1 cellular context compared by ENCODE assay signal in the genomic region with DNA sequence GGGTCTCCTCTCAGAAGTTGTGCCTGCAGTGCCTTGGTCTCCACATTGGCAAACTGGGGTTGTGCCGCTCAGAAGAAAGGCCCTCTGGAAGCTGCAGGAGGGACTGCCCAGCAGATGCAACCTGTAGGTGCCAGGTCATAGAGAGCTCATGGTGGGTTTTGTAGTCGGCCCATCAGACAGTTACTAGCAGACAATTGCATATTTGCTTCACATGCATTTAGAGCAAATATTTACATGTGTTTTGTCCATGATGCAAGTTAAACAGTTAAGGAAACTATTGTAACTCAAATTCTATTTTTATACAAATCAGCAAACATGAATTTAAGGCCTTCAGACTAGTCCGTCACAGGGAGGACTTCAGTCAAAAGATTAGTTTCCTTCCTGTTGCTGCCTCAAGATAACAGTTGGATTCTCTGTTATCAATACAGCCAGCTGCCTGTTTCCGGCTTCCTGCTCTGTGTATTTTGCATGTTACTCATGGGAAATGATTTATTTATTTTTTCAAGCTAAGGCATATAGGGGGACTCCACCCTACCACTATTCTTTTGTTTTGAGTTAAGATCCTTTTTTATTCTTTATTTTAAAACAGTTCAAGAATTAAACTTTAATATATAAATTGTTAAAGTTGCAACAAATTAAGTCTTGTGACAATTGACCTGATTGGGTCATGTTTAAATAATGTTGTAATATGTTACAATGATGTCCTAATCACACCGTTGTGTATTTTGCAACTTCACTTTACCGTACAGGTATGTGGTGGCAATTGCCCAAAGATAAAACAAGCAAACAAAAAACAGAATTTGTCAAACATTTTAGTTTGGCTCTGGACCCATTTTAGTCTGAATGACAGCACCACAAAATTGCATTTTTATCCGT.
TF ChIP-seq lines count a peak whose summit lies in the region.

No MANE protein-coding gene starts in this region.

TF ChIP-seq in HepG2, 621 proteins besides CTCF, POLR2A, EP300 and RAD21 (continued from another document and continues in another):
- TF ChIP-seq, protein P1, sequence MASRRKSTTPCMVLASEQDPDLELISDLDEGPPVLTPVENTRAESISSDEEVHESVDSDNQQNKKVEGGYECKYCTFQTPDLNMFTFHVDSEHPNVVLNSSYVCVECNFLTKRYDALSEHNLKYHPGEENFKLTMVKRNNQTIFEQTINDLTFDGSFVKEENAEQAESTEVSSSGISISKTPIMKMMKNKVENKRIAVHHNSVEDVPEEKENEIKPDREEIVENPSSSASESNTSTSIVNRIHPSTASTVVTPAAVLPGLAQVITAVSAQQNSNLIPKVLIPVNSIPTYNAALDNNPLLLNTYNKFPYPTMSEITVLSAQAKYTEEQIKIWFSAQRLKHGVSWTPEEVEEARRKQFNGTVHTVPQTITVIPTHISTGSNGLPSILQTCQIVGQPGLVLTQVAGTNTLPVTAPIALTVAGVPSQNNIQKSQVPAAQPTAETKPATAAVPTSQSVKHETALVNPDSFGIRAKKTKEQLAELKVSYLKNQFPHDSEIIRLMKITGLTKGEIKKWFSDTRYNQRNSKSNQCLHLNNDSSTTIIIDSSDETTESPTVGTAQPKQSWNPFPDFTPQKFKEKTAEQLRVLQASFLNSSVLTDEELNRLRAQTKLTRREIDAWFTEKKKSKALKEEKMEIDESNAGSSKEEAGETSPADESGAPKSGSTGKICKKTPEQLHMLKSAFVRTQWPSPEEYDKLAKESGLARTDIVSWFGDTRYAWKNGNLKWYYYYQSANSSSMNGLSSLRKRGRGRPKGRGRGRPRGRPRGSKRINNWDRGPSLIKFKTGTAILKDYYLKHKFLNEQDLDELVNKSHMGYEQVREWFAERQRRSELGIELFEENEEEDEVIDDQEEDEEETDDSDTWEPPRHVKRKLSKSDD (CRISPR knock-in tag; IDR thresholded peaks at IDR 0.05; ENCODE audit: low read depth), result no peak
- no peak for TF ChIP-seq PTBP1 (IDR thresholded peaks at IDR 0.05; ENCODE audit: low read depth, low read length, poor library complexity, severe bottlenecking)
- TF ChIP-seq TAF1 (CRISPR knock-in tag; IDR thresholded peaks at IDR 0.05), result no peak; the same call in 1 of the 2 replicates
- no peak for TF ChIP-seq ZNF207 (IDR thresholded peaks at IDR 0.05; ENCODE audit: borderline replicate concordance)
- TF ChIP-seq, protein P2, sequence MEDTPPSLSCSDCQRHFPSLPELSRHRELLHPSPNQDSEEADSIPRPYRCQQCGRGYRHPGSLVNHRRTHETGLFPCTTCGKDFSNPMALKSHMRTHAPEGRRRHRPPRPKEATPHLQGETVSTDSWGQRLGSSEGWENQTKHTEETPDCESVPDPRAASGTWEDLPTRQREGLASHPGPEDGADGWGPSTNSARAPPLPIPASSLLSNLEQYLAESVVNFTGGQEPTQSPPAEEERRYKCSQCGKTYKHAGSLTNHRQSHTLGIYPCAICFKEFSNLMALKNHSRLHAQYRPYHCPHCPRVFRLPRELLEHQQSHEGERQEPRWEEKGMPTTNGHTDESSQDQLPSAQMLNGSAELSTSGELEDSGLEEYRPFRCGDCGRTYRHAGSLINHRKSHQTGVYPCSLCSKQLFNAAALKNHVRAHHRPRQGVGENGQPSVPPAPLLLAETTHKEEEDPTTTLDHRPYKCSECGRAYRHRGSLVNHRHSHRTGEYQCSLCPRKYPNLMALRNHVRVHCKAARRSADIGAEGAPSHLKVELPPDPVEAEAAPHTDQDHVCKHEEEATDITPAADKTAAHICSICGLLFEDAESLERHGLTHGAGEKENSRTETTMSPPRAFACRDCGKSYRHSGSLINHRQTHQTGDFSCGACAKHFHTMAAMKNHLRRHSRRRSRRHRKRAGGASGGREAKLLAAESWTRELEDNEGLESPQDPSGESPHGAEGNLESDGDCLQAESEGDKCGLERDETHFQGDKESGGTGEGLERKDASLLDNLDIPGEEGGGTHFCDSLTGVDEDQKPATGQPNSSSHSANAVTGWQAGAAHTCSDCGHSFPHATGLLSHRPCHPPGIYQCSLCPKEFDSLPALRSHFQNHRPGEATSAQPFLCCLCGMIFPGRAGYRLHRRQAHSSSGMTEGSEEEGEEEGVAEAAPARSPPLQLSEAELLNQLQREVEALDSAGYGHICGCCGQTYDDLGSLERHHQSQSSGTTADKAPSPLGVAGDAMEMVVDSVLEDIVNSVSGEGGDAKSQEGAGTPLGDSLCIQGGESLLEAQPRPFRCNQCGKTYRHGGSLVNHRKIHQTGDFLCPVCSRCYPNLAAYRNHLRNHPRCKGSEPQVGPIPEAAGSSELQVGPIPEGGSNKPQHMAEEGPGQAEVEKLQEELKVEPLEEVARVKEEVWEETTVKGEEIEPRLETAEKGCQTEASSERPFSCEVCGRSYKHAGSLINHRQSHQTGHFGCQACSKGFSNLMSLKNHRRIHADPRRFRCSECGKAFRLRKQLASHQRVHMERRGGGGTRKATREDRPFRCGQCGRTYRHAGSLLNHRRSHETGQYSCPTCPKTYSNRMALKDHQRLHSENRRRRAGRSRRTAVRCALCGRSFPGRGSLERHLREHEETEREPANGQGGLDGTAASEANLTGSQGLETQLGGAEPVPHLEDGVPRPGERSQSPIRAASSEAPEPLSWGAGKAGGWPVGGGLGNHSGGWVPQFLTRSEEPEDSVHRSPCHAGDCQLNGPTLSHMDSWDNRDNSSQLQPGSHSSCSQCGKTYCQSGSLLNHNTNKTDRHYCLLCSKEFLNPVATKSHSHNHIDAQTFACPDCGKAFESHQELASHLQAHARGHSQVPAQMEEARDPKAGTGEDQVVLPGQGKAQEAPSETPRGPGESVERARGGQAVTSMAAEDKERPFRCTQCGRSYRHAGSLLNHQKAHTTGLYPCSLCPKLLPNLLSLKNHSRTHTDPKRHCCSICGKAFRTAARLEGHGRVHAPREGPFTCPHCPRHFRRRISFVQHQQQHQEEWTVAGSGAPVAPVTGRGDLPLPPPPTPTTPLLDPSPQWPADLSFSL (CRISPR knock-in tag; IDR thresholded peaks at IDR 0.05), result peak; percentile 34; the same call in 1 of the 2 replicates
- TF ChIP-seq, protein P3, sequence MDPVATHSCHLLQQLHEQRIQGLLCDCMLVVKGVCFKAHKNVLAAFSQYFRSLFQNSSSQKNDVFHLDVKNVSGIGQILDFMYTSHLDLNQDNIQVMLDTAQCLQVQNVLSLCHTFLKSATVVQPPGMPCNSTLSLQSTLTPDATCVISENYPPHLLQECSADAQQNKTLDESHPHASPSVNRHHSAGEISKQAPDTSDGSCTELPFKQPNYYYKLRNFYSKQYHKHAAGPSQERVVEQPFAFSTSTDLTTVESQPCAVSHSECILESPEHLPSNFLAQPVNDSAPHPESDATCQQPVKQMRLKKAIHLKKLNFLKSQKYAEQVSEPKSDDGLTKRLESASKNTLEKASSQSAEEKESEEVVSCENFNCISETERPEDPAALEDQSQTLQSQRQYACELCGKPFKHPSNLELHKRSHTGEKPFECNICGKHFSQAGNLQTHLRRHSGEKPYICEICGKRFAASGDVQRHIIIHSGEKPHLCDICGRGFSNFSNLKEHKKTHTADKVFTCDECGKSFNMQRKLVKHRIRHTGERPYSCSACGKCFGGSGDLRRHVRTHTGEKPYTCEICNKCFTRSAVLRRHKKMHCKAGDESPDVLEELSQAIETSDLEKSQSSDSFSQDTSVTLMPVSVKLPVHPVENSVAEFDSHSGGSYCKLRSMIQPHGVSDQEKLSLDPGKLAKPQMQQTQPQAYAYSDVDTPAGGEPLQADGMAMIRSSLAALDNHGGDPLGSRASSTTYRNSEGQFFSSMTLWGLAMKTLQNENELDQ (CRISPR knock-in tag; IDR thresholded peaks at IDR 0.05; ENCODE audit: borderline replicate concordance), result no peak
- peak; percentile 66; the same call in 1 of the 2 replicates for TF ChIP-seq NR2C2 (CRISPR knock-in tag; IDR thresholded peaks at IDR 0.05; ENCODE audit: borderline replicate concordance)
- TF ChIP-seq ZNF12 (CRISPR knock-in tag; IDR thresholded peaks at IDR 0.05), result no peak; the same call in 1 of the 2 replicates
- no peak; the same call in 1 of the 2 replicates for TF ChIP-seq ZNF230 (CRISPR knock-in tag; IDR thresholded peaks at IDR 0.05)
- no peak for TF ChIP-seq KLF15 (CRISPR knock-in tag; IDR thresholded peaks at IDR 0.05; ENCODE audit: borderline replicate concordance)
- no peak for TF ChIP-seq HNRNPK (IDR thresholded peaks at IDR 0.05; ENCODE audit: low read depth, low read length, poor library complexity, severe bottlenecking)
- TF ChIP-seq ONECUT2 (CRISPR knock-in tag; IDR thresholded peaks at IDR 0.05), result no peak
- TF ChIP-seq CBFB (CRISPR knock-in tag; IDR thresholded peaks at IDR 0.05), result no peak
- no peak for TF ChIP-seq NR1H2 (CRISPR knock-in tag; IDR thresholded peaks at IDR 0.05; ENCODE audit: borderline replicate concordance, low read depth)
- no peak for TF ChIP-seq NFKB2 (CRISPR knock-in tag; IDR thresholded peaks at IDR 0.05; ENCODE audit: borderline replicate concordance)
- peak; percentile 50; the same call in 1 of the 2 replicates for TF ChIP-seq ESRRA (CRISPR knock-in tag; IDR thresholded peaks at IDR 0.05; ENCODE audit: low read depth)
- no peak for TF ChIP-seq ZNF776 (CRISPR knock-in tag; IDR thresholded peaks at IDR 0.05)
- 0 out of 2 replicates have a peak, but pooled peaks have one; percentile 50 for TF ChIP-seq ZSCAN29 (CRISPR knock-in tag; conservative IDR thresholded peaks at IDR 0.05)
- TF ChIP-seq ARNTL (CRISPR knock-in tag; IDR thresholded peaks at IDR 0.05), result 0 out of 2 replicates have a peak, but pooled peaks have one; percentile 64
- peak; percentile 78 for TF ChIP-seq ZEB1 (IDR thresholded peaks at IDR 0.05; ENCODE audit: insufficient replicate concordance, low read depth)
- TF ChIP-seq, protein P4, sequence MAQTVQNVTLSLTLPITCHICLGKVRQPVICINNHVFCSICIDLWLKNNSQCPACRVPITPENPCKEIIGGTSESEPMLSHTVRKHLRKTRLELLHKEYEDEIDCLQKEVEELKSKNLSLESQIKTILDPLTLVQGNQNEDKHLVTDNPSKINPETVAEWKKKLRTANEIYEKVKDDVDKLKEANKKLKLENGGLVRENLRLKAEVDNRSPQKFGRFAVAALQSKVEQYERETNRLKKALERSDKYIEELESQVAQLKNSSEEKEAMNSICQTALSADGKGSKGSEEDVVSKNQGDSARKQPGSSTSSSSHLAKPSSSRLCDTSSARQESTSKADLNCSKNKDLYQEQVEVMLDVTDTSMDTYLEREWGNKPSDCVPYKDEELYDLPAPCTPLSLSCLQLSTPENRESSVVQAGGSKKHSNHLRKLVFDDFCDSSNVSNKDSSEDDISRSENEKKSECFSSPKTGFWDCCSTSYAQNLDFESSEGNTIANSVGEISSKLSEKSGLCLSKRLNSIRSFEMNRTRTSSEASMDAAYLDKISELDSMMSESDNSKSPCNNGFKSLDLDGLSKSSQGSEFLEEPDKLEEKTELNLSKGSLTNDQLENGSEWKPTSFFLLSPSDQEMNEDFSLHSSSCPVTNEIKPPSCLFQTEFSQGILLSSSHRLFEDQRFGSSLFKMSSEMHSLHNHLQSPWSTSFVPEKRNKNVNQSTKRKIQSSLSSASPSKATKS (CRISPR knock-in tag; IDR thresholded peaks at IDR 0.05), result no peak
- TF ChIP-seq MAFG (CRISPR knock-in tag; IDR thresholded peaks at IDR 0.05), result no peak
- TF ChIP-seq PHF20 (CRISPR knock-in tag; IDR thresholded peaks at IDR 0.05), result no peak
- no peak; the same call in 1 of the 2 replicates for TF ChIP-seq RORA (CRISPR knock-in tag; IDR thresholded peaks at IDR 0.05)
- peak; percentile 51; the same call in 1 of the 2 replicates for TF ChIP-seq DMAP1 (CRISPR knock-in tag; IDR thresholded peaks at IDR 0.05)
- peak; percentile 41 for TF ChIP-seq TGIF2 (CRISPR knock-in tag; IDR thresholded peaks at IDR 0.05)
- TF ChIP-seq, protein P5, sequence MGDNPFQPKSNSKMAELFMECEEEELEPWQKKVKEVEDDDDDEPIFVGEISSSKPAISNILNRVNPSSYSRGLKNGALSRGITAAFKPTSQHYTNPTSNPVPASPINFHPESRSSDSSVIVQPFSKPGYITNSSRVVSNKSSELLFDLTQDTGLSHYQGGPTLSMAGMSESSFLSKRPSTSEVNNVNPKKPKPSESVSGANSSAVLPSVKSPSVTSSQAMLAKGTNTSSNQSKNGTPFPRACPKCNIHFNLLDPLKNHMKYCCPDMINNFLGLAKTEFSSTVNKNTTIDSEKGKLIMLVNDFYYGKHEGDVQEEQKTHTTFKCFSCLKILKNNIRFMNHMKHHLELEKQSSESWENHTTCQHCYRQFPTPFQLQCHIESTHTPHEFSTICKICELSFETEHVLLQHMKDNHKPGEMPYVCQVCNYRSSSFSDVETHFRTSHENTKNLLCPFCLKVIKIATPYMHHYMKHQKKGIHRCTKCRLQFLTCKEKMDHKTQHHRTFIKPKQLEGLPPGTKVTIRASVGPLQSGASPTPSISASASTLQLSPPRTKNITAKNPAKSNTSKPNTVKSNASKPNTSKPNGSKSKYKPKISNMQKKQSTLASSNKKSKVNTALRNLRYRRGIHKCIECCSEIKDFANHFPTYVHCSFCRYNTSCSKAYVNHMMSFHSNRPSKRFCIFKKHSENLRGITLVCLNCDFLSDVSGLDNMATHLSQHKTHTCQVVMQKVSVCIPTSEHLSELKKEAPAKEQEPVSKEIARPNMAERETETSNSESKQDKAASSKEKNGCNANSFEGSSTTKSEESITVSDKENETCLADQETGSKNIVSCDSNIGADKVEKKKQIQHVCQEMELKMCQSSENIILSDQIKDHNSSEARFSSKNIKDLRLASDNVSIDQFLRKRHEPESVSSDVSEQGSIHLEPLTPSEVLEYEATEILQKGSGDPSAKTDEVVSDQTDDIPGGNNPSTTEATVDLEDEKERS (CRISPR knock-in tag; IDR thresholded peaks at IDR 0.05), result peak; percentile 73
- TF ChIP-seq GATAD2A (CRISPR knock-in tag; IDR thresholded peaks at IDR 0.05), result peak; percentile 71
- peak; percentile 32; the same call in 1 of the 2 replicates for TF ChIP-seq SIN3A (IDR thresholded peaks at IDR 0.05; ENCODE audit: borderline replicate concordance, low read depth, low read length)
- TF ChIP-seq, protein P6, sequence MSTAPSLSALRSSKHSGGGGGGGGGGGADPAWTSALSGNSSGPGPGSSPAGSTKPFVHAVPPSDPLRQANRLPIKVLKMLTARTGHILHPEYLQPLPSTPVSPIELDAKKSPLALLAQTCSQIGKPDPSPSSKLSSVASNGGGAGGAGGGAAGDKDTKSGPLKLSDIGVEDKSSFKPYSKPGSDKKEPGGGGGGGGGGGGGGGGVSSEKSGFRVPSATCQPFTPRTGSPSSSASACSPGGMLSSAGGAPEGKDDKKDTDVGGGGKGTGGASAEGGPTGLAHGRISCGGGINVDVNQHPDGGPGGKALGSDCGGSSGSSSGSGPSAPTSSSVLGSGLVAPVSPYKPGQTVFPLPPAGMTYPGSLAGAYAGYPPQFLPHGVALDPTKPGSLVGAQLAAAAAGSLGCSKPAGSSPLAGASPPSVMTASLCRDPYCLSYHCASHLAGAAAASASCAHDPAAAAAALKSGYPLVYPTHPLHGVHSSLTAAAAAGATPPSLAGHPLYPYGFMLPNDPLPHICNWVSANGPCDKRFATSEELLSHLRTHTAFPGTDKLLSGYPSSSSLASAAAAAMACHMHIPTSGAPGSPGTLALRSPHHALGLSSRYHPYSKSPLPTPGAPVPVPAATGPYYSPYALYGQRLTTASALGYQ (CRISPR knock-in tag; IDR thresholded peaks at IDR 0.05), result peak; percentile 83
- peak; percentile 34; the same call in 1 of the 2 replicates for TF ChIP-seq ZMAT3 (CRISPR knock-in tag; conservative IDR thresholded peaks at IDR 0.05)
- TF ChIP-seq, protein P7, sequence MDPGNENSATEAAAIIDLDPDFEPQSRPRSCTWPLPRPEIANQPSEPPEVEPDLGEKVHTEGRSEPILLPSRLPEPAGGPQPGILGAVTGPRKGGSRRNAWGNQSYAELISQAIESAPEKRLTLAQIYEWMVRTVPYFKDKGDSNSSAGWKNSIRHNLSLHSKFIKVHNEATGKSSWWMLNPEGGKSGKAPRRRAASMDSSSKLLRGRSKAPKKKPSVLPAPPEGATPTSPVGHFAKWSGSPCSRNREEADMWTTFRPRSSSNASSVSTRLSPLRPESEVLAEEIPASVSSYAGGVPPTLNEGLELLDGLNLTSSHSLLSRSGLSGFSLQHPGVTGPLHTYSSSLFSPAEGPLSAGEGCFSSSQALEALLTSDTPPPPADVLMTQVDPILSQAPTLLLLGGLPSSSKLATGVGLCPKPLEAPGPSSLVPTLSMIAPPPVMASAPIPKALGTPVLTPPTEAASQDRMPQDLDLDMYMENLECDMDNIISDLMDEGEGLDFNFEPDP (CRISPR knock-in tag; conservative IDR thresholded peaks at IDR 0.05), result no peak
- TF ChIP-seq CCAR2 (optimal IDR thresholded peaks at IDR 0.05; ENCODE audit: low read depth, low read length), result no peak
- TF ChIP-seq BORCS8-MEF2B (CRISPR knock-in tag; IDR thresholded peaks at IDR 0.05), result no peak
